ENCODE assay signal across 5 cellular contexts in the genomic region with DNA sequence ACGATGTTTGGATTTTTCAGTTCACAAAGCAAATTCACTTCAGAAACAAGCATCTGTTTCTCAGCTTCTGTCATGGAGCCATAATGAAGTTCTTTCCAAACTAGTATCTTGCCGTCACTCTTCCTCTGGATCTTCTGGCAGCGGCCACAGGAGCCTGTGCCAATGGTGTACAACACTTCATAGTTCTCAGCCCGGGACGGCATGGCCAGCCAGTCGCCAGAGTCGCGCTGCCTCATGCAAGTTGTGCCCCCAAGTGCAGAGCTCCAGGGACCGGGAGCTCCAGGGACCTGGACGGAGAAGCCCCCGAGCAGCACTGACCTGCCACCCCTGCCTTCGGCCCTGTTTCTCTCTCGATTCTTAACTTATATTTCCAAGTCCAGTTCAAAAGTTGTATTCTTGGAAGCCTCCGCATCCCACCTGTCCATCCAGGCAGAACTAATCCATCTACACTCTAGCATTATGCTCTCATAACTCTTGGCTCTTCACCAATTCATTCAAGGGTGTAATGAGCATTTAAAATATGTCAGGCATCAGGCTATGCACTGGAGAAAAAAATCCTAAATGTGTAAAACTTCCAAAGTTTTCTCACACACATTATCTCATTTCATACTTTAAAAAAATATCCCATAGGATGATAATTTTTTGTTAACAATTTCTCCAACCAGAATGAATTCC. TPM values are rescaled to one million over a fixed set of nuclear protein-coding genes. Genes with fewer than 3 reads are reported as not detected.
"Had no signal": no experiment of that assay in that cellular context is flagged by ENCODE, and none has a peak within 500 bp of the region (broad histone marks: within the 10 kb centered on the region; RNA-seq: fewer than 3 reads in every experiment).

No MANE protein-coding gene starts in this region.

RNA-seq across cellular contexts. Expression of a gene that starts 30.5 kb away (rescaled TPM):
- total RNA-seq: left ventricle myocardium inferior, myocyte, renal cortical epithelial cell, skeletal muscle tissue, transverse colon had no signal
